In the genomic region with DNA sequence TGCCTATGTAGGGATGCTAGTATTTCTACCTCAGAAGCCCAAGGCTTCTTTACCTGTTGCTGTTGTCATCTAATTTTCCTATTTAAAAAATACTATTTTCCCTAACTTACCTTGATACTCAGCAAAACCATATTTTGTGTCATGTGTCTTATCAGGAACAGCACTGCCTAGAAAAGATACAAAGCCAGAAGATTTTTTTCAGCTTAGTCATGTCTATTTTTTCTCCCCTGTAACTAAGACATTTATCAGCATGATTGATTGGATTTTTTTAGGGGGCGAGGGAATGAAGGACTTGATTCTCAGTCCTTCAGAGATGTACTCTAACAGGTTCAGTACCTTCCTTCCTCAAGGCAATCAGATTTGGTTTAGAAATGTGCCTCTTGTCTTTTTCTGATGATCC, we compare ENCODE assay signal across 11 cellular contexts. TPM values are rescaled to one million over a fixed set of nuclear protein-coding genes. Genes with fewer than 3 reads are reported as not detected.
A peak's percentile ranks its signal among the peaks of the same experiment; 100 is the strongest.
DNase-seq lines count a peak whose midpoint lies in the region; ATAC-seq and TF ChIP-seq lines count a peak whose summit lies in the region.
"Had no signal": no experiment of that assay in that cellular context is flagged by ENCODE, and none has a peak within 500 bp of the region (broad histone marks: within the 10 kb centered on the region; RNA-seq: fewer than 3 reads in every experiment).

No MANE protein-coding gene starts in this region.

- peaks cover 39% of the 10 kb centered on the region for H3K4me1 Mint-ChIP-seq in activated CD4-positive, alpha-beta memory T cell treated with anti-CD3 and anti-CD28 coated beads, Interleukin-2, amount 10 ng/mL, durations not matched to agents 7 days and 5 days

- no peaks in the 10 kb centered on the region for H4K20me1 ChIP-seq in SK-N-SH (ENCODE audit: insufficient read depth)

- H3K27ac ChIP-seq in SK-N-SH (ENCODE audit: low read depth in 2 of 2, low read length in 1 of 2) (peak overlapping the region; percentile 23 to 45; a peak in 3 of 4 replicates), subcutaneous abdominal adipose tissue (ENCODE audit: low read depth, low read length) (peak overlapping the region; percentile 88)
- H3K27ac ChIP-seq: 22Rv1, WERI-Rb-1 had no signal

- H3K36me3 ChIP-seq in SK-N-SH (replicated peaks in 1 of 2; ENCODE audit: control insufficient read depth in 1 of 2, insufficient read depth in 2 of 2, low read length in 1 of 2) (no peaks in the 10 kb centered on the region), subcutaneous abdominal adipose tissue (ENCODE audit: control insufficient read depth in 5 of 5, insufficient read depth in 5 of 5, low read length in 5 of 5) (no peaks in the 10 kb centered on the region)
- H3K36me3 ChIP-seq: WERI-Rb-1 had no signal

- no peak for TF ChIP-seq CTCF in SK-N-SH (IDR thresholded peaks at IDR 0.05)
- TF ChIP-seq CTCF in fibroblast of the aortic adventitia (IDR thresholded peaks at IDR 0.05; ENCODE audit: insufficient read depth, low read length): no peak

- CTCF ChIA-PET in SK-N-SH (lab: Yijun Ruan, JAX): interaction anchor here (1.1 to 4.5 kb wide), 3 partner anchors 15 to 18 kb away, joined by 3 to 36 read pairs (median 4); no protein-coding TSS in a partner anchor
- CTCF ChIA-PET in activated CD4-positive, alpha-beta memory T cell treated with anti-CD3 and anti-CD28 coated beads, Interleukin-2, amount 10 ng/mL, durations not matched to agents 7 days and 5 days (lab: Charles Lee): interaction anchor here (0.7 to 4.8 kb wide), 3 partner anchors 18 to 28 kb away, joined by 4 to 21 read pairs (median 15); no protein-coding TSS in a partner anchor

- peaks cover 6 to 16% of the 10 kb centered on the region in 2 experiments; a peak in 3 of 4 replicates for H3K4me1 ChIP-seq in SK-N-SH (ENCODE audit: control insufficient read depth in 1 of 2, insufficient read depth in 2 of 2, low read depth in 1 of 2, low read length in 1 of 2)
- peaks cover 7 to 60% (median 53%) of the 10 kb centered on the region in 5 donors for H3K4me1 ChIP-seq in subcutaneous abdominal adipose tissue (ENCODE audit: control insufficient read depth in 5 of 5, insufficient read depth in 5 of 5, low read length in 5 of 5)

- TF ChIP-seq EP300 in SK-N-SH (IDR thresholded peaks at IDR 0.05; ENCODE audit: borderline replicate concordance in 1 of 2, low read depth in 1 of 2, low read length in 1 of 2): no peak

- no peaks in the 10 kb centered on the region for H3K27me3 Mint-ChIP-seq in activated CD4-positive, alpha-beta memory T cell treated with anti-CD3 and anti-CD28 coated beads, Interleukin-2, amount 10 ng/mL, durations not matched to agents 7 days and 5 days

- no peaks in the 10 kb centered on the region for H3K9me3 Mint-ChIP-seq in activated CD4-positive, alpha-beta memory T cell treated with anti-CD3 and anti-CD28 coated beads, Interleukin-2, amount 10 ng/mL, durations not matched to agents 7 days and 5 days

- DNase-seq in SK-N-SH (no peak), fibroblast of the aortic adventitia (ENCODE audit: low read depth) (peak; percentile 57), DMS153 treated with DMSO at 0.1 percent for 48 hours (lab: John Stamatoyannopoulos, UW; ENCODE audit: unreplicated experiment) (no peak), T1000 (lab: John Stamatoyannopoulos, UW) (no peak)
- DNase-seq in activated CD4-positive, alpha-beta memory T cell treated with anti-CD3 and anti-CD28 coated beads, Interleukin-2, amount 10 ng/mL, durations not matched to agents 7 days and 5 days: no peak
- DNase-seq: NCI-H82, WERI-Rb-1 had no signal

- peak overlapping the region; percentile 71; the same call in 1 of the 2 replicates for H2AFZ ChIP-seq in SK-N-SH (ENCODE audit: low read depth)

- POLR2A ChIA-PET in SK-N-SH (lab: Yijun Ruan, JAX): no interaction called here
- POLR2A ChIA-PET in activated CD4-positive, alpha-beta memory T cell treated with anti-CD3 and anti-CD28 coated beads, Interleukin-2, amount 10 ng/mL, durations not matched to agents 7 days and 5 days (lab: Charles Lee): interaction anchor here (1.2 to 2.5 kb wide), 6 partner anchors 10 to 52 kb away, joined by 3 to 8 read pairs (median 5); a partner anchor contains a TSS

- H3K27me3 ChIP-seq in SK-N-SH (ENCODE audit: insufficient read depth) (no peaks in the 10 kb centered on the region), subcutaneous abdominal adipose tissue (ENCODE audit: control insufficient read depth in 5 of 5, insufficient read depth in 4 of 5, low read length in 5 of 5) (no peaks in the 10 kb centered on the region)

- no peak for ATAC-seq in SK-N-SH treated with all-trans-retinoic acid at 6 μM for 48 hours
- no peak for ATAC-seq in HG02623 (IDR thresholded peaks at IDR 0.05; ENCODE audit: unreplicated experiment)

- no peak overlapping the region for H3K9ac ChIP-seq in SK-N-SH
- H3K9ac ChIP-seq in subcutaneous abdominal adipose tissue (ENCODE audit: low read length in 5 of 5): peak overlapping the region in 2 of 5 donors; percentile 45 to 59

- H3K9me2 ChIP-seq in SK-N-SH: no peaks in the 10 kb centered on the region

- TF ChIP-seq RAD21 in SK-N-SH (IDR thresholded peaks at IDR 0.05; ENCODE audit: low read length): no peak

- no peaks in the 10 kb centered on the region for H3K79me2 ChIP-seq in SK-N-SH (ENCODE audit: insufficient read depth)

- H3K4me2 ChIP-seq in SK-N-SH: peak overlapping the region; percentile 3; the same call in 1 of the 2 replicates

- H3K4me3 Mint-ChIP-seq in activated CD4-positive, alpha-beta memory T cell treated with anti-CD3 and anti-CD28 coated beads, Interleukin-2, amount 10 ng/mL, durations not matched to agents 7 days and 5 days: no peak overlapping the region

- H3K36me3 Mint-ChIP-seq in activated CD4-positive, alpha-beta memory T cell treated with anti-CD3 and anti-CD28 coated beads, Interleukin-2, amount 10 ng/mL, durations not matched to agents 7 days and 5 days (ENCODE audit: low read depth): peaks cover 6% of the 10 kb centered on the region

- peaks cover 9% of the 10 kb centered on the region for H3F3A ChIP-seq in SK-N-SH (replicated peaks; ENCODE audit: insufficient read depth)

- 44% methylated on average over 1 of the region's 1 CpG for WGBS in SK-N-SH (ENCODE audit: low lambda C conversion rate)

- H3K27ac Mint-ChIP-seq in activated CD4-positive, alpha-beta memory T cell treated with anti-CD3 and anti-CD28 coated beads, Interleukin-2, amount 10 ng/mL, durations not matched to agents 7 days and 5 days: peak overlapping the region; percentile 4

- H3K9me3 ChIP-seq in SK-N-SH (no peaks in the 10 kb centered on the region), subcutaneous abdominal adipose tissue (ENCODE audit: control insufficient read depth in 5 of 5, low read length in 5 of 5) (no peaks in the 10 kb centered on the region)

- H3K4me3 ChIP-seq in SK-N-SH (ENCODE audit: low read depth in 2 of 2, low read length in 1 of 2) (no peak overlapping the region), fibroblast of the aortic adventitia (ENCODE audit: low read depth, low read length) (no peak overlapping the region), subcutaneous abdominal adipose tissue (ENCODE audit: low read depth in 1 of 5, low read length in 5 of 5) (peak overlapping the region in 1 of 5 donors; percentile 1)

TF ChIP-seq in SK-N-SH, 30 proteins besides CTCF, POLR2A, EP300 and RAD21 (continues in another document):
- TF ChIP-seq FOSL2 (IDR thresholded peaks at IDR 0.05; ENCODE audit: borderline replicate concordance, low read depth) (0 out of 2 replicates have a peak, but pooled peaks have one; percentile 10), MEF2A (IDR thresholded peaks at IDR 0.05; ENCODE audit: borderline replicate concordance, low read depth) (peak; percentile 46; the same call in 1 of the 2 replicates)

TF ChIP-seq in SK-N-SH treated with all-trans-retinoic acid at 6 μM for 48 hours, 23 proteins besides CTCF, POLR2A, EP300 and RAD21 (continues in another document):
- TF ChIP-seq, protein P1, sequence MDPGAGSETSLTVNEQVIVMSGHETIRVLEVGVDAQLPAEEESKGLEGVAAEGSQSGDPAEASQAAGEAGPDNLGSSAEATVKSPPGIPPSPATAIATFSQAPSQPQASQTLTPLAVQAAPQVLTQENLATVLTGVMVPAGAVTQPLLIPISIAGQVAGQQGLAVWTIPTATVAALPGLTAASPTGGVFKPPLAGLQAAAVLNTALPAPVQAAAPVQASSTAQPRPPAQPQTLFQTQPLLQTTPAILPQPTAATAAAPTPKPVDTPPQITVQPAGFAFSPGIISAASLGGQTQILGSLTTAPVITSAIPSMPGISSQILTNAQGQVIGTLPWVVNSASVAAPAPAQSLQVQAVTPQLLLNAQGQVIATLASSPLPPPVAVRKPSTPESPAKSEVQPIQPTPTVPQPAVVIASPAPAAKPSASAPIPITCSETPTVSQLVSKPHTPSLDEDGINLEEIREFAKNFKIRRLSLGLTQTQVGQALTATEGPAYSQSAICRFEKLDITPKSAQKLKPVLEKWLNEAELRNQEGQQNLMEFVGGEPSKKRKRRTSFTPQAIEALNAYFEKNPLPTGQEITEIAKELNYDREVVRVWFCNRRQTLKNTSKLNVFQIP (CRISPR knock-in tag; IDR thresholded peaks at IDR 0.05; ENCODE audit: borderline replicate concordance, low read depth): no peak
- TF ChIP-seq BACH2 (CRISPR knock-in tag; IDR thresholded peaks at IDR 0.05; ENCODE audit: borderline replicate concordance): no peak
- no peak for TF ChIP-seq ARNTL (CRISPR knock-in tag; IDR thresholded peaks at IDR 0.05; ENCODE audit: borderline replicate concordance, low read depth)

RNA-seq across cellular contexts. Expression of a gene that starts 3.5 kb away (rescaled TPM):
- 8.6 and 11.3 TPM in 2 replicates for polyA plus RNA-seq in SK-N-SH (2012; rRNA removed)
- 6.6 and 8.7 TPM in 2 replicates for polyA plus RNA-seq in SK-N-SH (2012; cell fraction: cytosol; rRNA removed)
- polyA plus RNA-seq in SK-N-SH (2012; cell fraction: nucleus; rRNA removed): 9.5 and 13.2 TPM in 2 replicates
- total RNA-seq in activated CD4-positive, alpha-beta memory T cell treated with anti-CD3 and anti-CD28 coated beads, Interleukin-2, amount 10 ng/mL, durations not matched to agents 7 days and 5 days: 10 to 100 TPM; 56.4 to 57.8 TPM
- total RNA-seq in fibroblast of the aortic adventitia (ENCODE audit: low replicate concordance): 13.2 and 191 TPM in 2 replicates

RNA-seq across cellular contexts. Expression of a gene that starts 50.3 kb away (rescaled TPM):
- polyA plus RNA-seq in SK-N-SH (2012; rRNA removed): 19.1 and 21.8 TPM in 2 replicates
- polyA plus RNA-seq in SK-N-SH (2012; cell fraction: cytosol; rRNA removed): 9.7 and 15.2 TPM in 2 replicates
- polyA plus RNA-seq in SK-N-SH (2012; cell fraction: nucleus; rRNA removed): 25.7 and 27.0 TPM in 2 replicates
- 10 to 100 TPM; 18.6 to 19.5 TPM for total RNA-seq in activated CD4-positive, alpha-beta memory T cell treated with anti-CD3 and anti-CD28 coated beads, Interleukin-2, amount 10 ng/mL, durations not matched to agents 7 days and 5 days
- 14.3 and 16.1 TPM in 2 replicates for total RNA-seq in fibroblast of the aortic adventitia (ENCODE audit: low replicate concordance)
